8 cellular contexts compared by ENCODE assay signal in genomic region chr9:124940894-124941688, GRCh38. TPM values are rescaled to one million over a fixed set of nuclear protein-coding genes. Genes with fewer than 3 reads are reported as not detected.
DNase-seq lines count a peak whose midpoint lies in the region; ATAC-seq, FAIRE-seq and TF ChIP-seq lines count a peak whose summit lies in the region.

GOLGA1 (minus strand) TSS chr9:124941083; CDS start chr9:124938711, 2,372 bp downstream.

- H3K9me3 Mint-ChIP-seq in activated naive CD8-positive, alpha-beta T cell treated with anti-CD3 and anti-CD28 coated beads, Interleukin-2, amount 50 U/mL, for 24 hours: no peaks in the 10 kb centered on the region

- peaks cover 30% of the 10 kb centered on the region for H3K4me1 Mint-ChIP-seq in activated naive CD8-positive, alpha-beta T cell treated with anti-CD3 and anti-CD28 coated beads, Interleukin-2, amount 50 U/mL, for 24 hours

- no peaks in the 10 kb centered on the region for H3K9me3 ChIP-seq in pancreas
- no peaks in the 10 kb centered on the region for H3K9me3 ChIP-seq in thyroid gland

- TF ChIP-seq CTCF in GM12875 (IDR thresholded peaks at IDR 0.05; ENCODE audit: borderline replicate concordance, insufficient read depth, low read depth, low read length) (no peak), pancreas (IDR thresholded peaks at IDR 0.05) (no peak), thyroid gland (IDR thresholded peaks at IDR 0.05) (peak in 2 of 6 experiments; percentile 3)

- FAIRE-seq in pancreas (lab: Jason Lieb, UNC): no peak

- peak; percentile 83 for ATAC-seq in HG02759 (IDR thresholded peaks at IDR 0.05; ENCODE audit: unreplicated experiment)
- ATAC-seq in activated naive CD8-positive, alpha-beta T cell treated with anti-CD3 and anti-CD28 coated beads, Interleukin-2, amount 50 U/mL, for 24 hours: peak; percentile 90
- peak; percentile 99 for ATAC-seq in Right ventricle myocardium superior (ENCODE audit: poor library complexity)
- peak; percentile 91 to 97 (median 96) for ATAC-seq in pancreas

- H3K27ac ChIP-seq in pancreas (peak within 1 kb of the TSS; percentile 96 to 99 (median 98)), thyroid gland (peak within 1 kb of the TSS; percentile 83 to 96 (median 87))

- WGBS in pancreas, 2 donors: 1% methylated on average over 62 to 71 of the region's 71 CpGs
- 0% methylated on average over 13 to 44 of the region's 71 CpGs for WGBS in thyroid gland, 2 donors

- peak within 1 kb of the TSS; percentile 95 for H3K4me3 ChIP-seq in GM12875 (ENCODE audit: low read depth, low read length)
- peak within 1 kb of the TSS; percentile 75 to 90 (median 86) for H3K4me3 ChIP-seq in pancreas
- H3K4me3 ChIP-seq in thyroid gland (replicated peaks in 1 of 3): peak within 1 kb of the TSS; percentile 60 to 71 (median 66)

- DNase-seq in NCI-H1417 (lab: John Stamatoyannopoulos, UW) (peak; percentile 90 to 98 (median 98)), SW480 (ENCODE audit: low spot score) (peak; percentile 91), Right ventricle myocardium superior (peak; percentile 98), pancreas (peak; percentile 95 to 99 (median 98)), thyroid gland (peak; percentile 98)
- DNase-seq in activated naive CD8-positive, alpha-beta T cell treated with anti-CD3 and anti-CD28 coated beads, Interleukin-2, amount 50 U/mL, for 24 hours: peak; percentile 95

- no peaks in the 10 kb centered on the region for H3K27me3 ChIP-seq in pancreas
- H3K27me3 ChIP-seq in thyroid gland: no peaks in the 10 kb centered on the region

- peak within 1 kb of the TSS; percentile 91 for H3K27ac Mint-ChIP-seq in activated naive CD8-positive, alpha-beta T cell treated with anti-CD3 and anti-CD28 coated beads, Interleukin-2, amount 50 U/mL, for 24 hours

- peak; percentile 73 to 92 for TF ChIP-seq POLR2A in thyroid gland (IDR thresholded peaks at IDR 0.05)

- H3K27me3 Mint-ChIP-seq in activated naive CD8-positive, alpha-beta T cell treated with anti-CD3 and anti-CD28 coated beads, Interleukin-2, amount 50 U/mL, for 24 hours: no peaks in the 10 kb centered on the region

- peaks cover 13% of the 10 kb centered on the region for H3K36me3 Mint-ChIP-seq in activated naive CD8-positive, alpha-beta T cell treated with anti-CD3 and anti-CD28 coated beads, Interleukin-2, amount 50 U/mL, for 24 hours (ENCODE audit: low read depth)

- H3K36me3 ChIP-seq in pancreas (peaks cover 0 to 5% (median 0%) of the 10 kb centered on the region in 3 donors), thyroid gland (no peaks in the 10 kb centered on the region)

- H3K4me1 ChIP-seq in pancreas: peaks cover 0 to 8% (median 6%) of the 10 kb centered on the region in 3 donors
- H3K4me1 ChIP-seq in thyroid gland: peaks cover 6 to 9% of the 10 kb centered on the region in 2 donors

- intact Hi-C loops in Right ventricle myocardium superior (cut with DNase I): loop anchor here (5.0 kb wide), 1 partner anchor 201 kb away; the partner anchor contains the start of gene SCAI
- intact Hi-C loops in pancreas (cut with DNase I): no loop called here
- intact Hi-C loops in thyroid gland (cut with DNase I): loop anchor here (5.0 kb wide), 1 partner anchor 201 kb away; the partner anchor contains the start of gene SCAI

- H3K4me3 Mint-ChIP-seq in activated naive CD8-positive, alpha-beta T cell treated with anti-CD3 and anti-CD28 coated beads, Interleukin-2, amount 50 U/mL, for 24 hours: peak within 1 kb of the TSS; percentile 89

RNA-seq across cellular contexts. Expression of gene GOLGA1, which starts in this region (rescaled TPM):
- total RNA-seq in Right ventricle myocardium superior: 16.1 TPM
- total RNA-seq in pancreas: 10 to 100 TPM in 5 of 6 donors, 1 to 10 TPM in 1; 9.8 to 14.7 (median 11.1) TPM
- 10 to 100 TPM in 1 of 2 donors, 1 to 10 TPM in 1; 9.0 to 10.1 TPM for polyA plus RNA-seq in pancreas
- 10 to 100 TPM; 15.3 to 27.7 (median 18.6) TPM for total RNA-seq in thyroid gland

Comparison
In these comparisons a context has a peak if more than half of its experiments do, and no peak if none do; other contexts are left out.
1. Peak in every context shown above with its lines: DNase-seq, ATAC-seq, H3K4me3 ChIP-seq and H3K27ac ChIP-seq.
2. intact Hi-C loops: an anchor here in Right ventricle myocardium superior (5.0 kb wide) and thyroid gland (5.0 kb wide); none called in pancreas.